In the genomic region with DNA sequence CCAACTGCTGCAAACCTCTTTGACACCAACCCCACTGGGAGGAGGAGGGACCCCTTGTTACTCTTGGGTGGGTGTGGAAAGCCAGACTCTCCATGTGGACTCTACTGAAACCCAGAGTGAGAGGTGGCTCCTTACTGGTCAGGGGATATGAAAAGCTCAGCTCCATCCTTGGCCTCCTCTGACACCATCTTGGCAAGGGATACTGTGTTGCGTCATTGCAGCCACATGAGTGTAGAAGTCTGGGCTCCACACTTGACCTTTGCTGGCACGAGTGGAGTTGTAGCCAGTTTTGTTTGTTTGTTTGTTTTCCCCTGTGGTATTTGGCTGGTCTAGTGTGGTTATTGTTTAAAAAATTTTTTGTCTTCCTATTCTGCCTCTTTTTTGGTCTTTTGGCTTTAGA, we compare ENCODE assay signal across 1 cellular context.
TF ChIP-seq lines count a peak whose summit lies in the region.

No MANE protein-coding gene starts in this region.

TF ChIP-seq in IMR-90, 13 proteins besides CTCF, POLR2A, EP300 and RAD21:
- peak; percentile 52 for TF ChIP-seq CEBPB (IDR thresholded peaks at IDR 0.05; ENCODE audit: low read depth, low read length)
- TF ChIP-seq, protein P1, sequence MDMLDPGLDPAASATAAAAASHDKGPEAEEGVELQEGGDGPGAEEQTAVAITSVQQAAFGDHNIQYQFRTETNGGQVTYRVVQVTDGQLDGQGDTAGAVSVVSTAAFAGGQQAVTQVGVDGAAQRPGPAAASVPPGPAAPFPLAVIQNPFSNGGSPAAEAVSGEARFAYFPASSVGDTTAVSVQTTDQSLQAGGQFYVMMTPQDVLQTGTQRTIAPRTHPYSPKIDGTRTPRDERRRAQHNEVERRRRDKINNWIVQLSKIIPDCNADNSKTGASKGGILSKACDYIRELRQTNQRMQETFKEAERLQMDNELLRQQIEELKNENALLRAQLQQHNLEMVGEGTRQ (IDR thresholded peaks at IDR 0.05; ENCODE audit: low read depth, low read length) = no peak
TF ChIP-seq in IMR-90: peak in this region for 1.
